ENCODE assay signal across 17 cellular contexts in the genomic region with DNA sequence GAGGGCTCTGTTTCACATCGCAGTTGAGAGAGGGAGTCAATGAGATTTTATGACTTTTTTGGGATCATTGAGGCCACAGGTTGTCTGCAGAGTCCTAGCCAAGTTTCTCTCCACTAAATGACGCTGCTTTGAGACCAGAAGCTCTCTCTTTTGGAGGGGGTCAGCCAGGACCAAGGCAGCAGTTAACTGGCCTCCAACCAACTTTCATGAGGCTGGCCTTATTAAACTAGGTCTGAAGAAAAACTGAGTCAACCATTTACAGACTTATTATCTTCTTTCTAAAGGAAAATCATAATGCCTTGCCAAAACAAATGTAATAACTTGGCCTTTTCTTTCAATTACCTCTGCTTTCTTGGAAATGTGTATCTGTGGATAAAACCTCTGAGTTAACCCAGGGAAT. TPM values are rescaled to one million over a fixed set of nuclear protein-coding genes. Genes with fewer than 3 reads are reported as not detected.
DNase-seq lines count a peak whose midpoint lies in the region; ATAC-seq and TF ChIP-seq lines count a peak whose summit lies in the region.
"Had no signal": no experiment of that assay in that cellular context is flagged by ENCODE, and none has a peak within 500 bp of the region (broad histone marks: within the 10 kb centered on the region; RNA-seq: fewer than 3 reads in every experiment).

No MANE protein-coding gene starts in this region.

- H3K4me2 ChIP-seq in osteoblast (ENCODE audit: insufficient read depth, low read length) = peak overlapping the region; percentile 4
- H3K4me2 ChIP-seq: BLaER1 treated with 17β-estradiol and CSF1 and Interleukin-3, amounts not matched to agents 10 nM and 100 nM had no signal

- no peaks in the 10 kb centered on the region for H3K36me3 Mint-ChIP-seq in effector memory CD8-positive, alpha-beta T cell (ENCODE audit: insufficient read depth)

- H3K4me3 Mint-ChIP-seq in effector memory CD8-positive, alpha-beta T cell = no peak overlapping the region
- H3K4me3 Mint-ChIP-seq: HFFc6 had no signal

- H3K27me3 ChIP-seq in osteoblast (ENCODE audit: insufficient read depth, low read length) (no peaks in the 10 kb centered on the region), aorta (ENCODE audit: control insufficient read depth in 1 of 2, insufficient read depth in 2 of 2, low read length in 1 of 2) (no peaks in the 10 kb centered on the region), vagina (no peaks in the 10 kb centered on the region)

- 5 to 10% methylated on average over 2 of the region's 2 CpGs for WGBS in aorta, 2 donors

- no peaks in the 10 kb centered on the region for H3K4me1 Mint-ChIP-seq in effector memory CD8-positive, alpha-beta T cell (ENCODE audit: low read depth in 2 of 2)

- intact Hi-C loops in Right ventricle myocardium inferior (cut with DNase I) (no loop called here), cardiac septum (cut with DNase I) (no loop called here), left cardiac atrium (cut with DNase I) (no loop called here), aorta (cut with DNase I) (loop anchor here in 1 of 2 donors (10.0 kb wide), 1 partner anchor 389 kb away; a partner anchor contains a TSS), vagina (cut with DNase I) (no loop called here)

- no peak overlapping the region for H3K27ac Mint-ChIP-seq in effector memory CD8-positive, alpha-beta T cell
- H3K27ac Mint-ChIP-seq: HFFc6 had no signal

- H3K27ac ChIP-seq in osteoblast (ENCODE audit: low read depth, low read length) (no peak overlapping the region), aorta (ENCODE audit: low read depth in 1 of 2, low read length in 2 of 2) (no peak overlapping the region), vagina (no peak overlapping the region)
- H3K27ac ChIP-seq: BLaER1 treated with 17β-estradiol and CSF1 and Interleukin-3, amounts not matched to agents 10 nM and 100 nM had no signal

- TF ChIP-seq POLR2A in vagina (IDR thresholded peaks at IDR 0.05) = no peak

- no peaks in the 10 kb centered on the region for H3K27me3 Mint-ChIP-seq in effector memory CD8-positive, alpha-beta T cell

- TF ChIP-seq CTCF in osteoblast (IDR thresholded peaks at IDR 0.05; ENCODE audit: extremely low read depth, low read depth, low read length) = no peak
- no peak for TF ChIP-seq CTCF in vagina (IDR thresholded peaks at IDR 0.05)

- DNase-seq in Right ventricle myocardium inferior (ENCODE audit: missing footprints) = no peak
- no peak for DNase-seq in cardiac septum (ENCODE audit: low spot score)
- no peak for DNase-seq in left cardiac atrium
- DNase-seq in osteoblast (ENCODE audit: insufficient read length, low spot score, missing footprints) = no peak
- no peak for DNase-seq in aorta
- no peak for DNase-seq in activated T-cell treated with anti-CD3 and anti-CD28 coated beads for 4 hours
- DNase-seq in vagina (ENCODE audit: extremely low spot score in 2 of 2) = no peak
- no peak for DNase-seq in effector memory CD8-positive, alpha-beta T cell
- DNase-seq: 8988T, DMS 273 treated with DMSO at 0.1 percent for 48 hours, HFFc6, Karpas-422, NCI-H1417, NCI-H1930, NCI-H2171, NCI-H82 had no signal

- H3K4me1 ChIP-seq in osteoblast (ENCODE audit: insufficient read depth, low read length) (peaks cover 31% of the 10 kb centered on the region), aorta (ENCODE audit: control insufficient read depth in 1 of 2, insufficient read depth in 2 of 2, low read length in 2 of 2) (peaks cover 0 to 6% of the 10 kb centered on the region in 2 donors), vagina (peaks cover 82% of the 10 kb centered on the region)
- H3K4me1 ChIP-seq: BLaER1 treated with 17β-estradiol and CSF1 and Interleukin-3, amounts not matched to agents 10 nM and 100 nM had no signal

- H3K9me3 ChIP-seq in osteoblast (ENCODE audit: low read depth, low read length) (no peaks in the 10 kb centered on the region), aorta (ENCODE audit: control insufficient read depth, low read length) (no peaks in the 10 kb centered on the region), vagina (no peaks in the 10 kb centered on the region)
- H3K9me3 ChIP-seq: BLaER1 treated with 17β-estradiol and CSF1 and Interleukin-3, amounts not matched to agents 10 nM and 100 nM had no signal

- peaks cover 73% of the 10 kb centered on the region for H3K79me2 ChIP-seq in osteoblast (ENCODE audit: insufficient read depth, low read length)

- peaks cover 21% of the 10 kb centered on the region for H4K20me1 ChIP-seq in osteoblast (ENCODE audit: insufficient read depth, low read length)
- H4K20me1 ChIP-seq: BLaER1 treated with 17β-estradiol and CSF1 and Interleukin-3, amounts not matched to agents 10 nM and 100 nM had no signal

- H3K36me3 ChIP-seq in osteoblast (ENCODE audit: insufficient read depth, low read length) (no peaks in the 10 kb centered on the region), aorta (ENCODE audit: control insufficient read depth in 1 of 2, insufficient read depth in 2 of 2, low read length in 1 of 2) (no peaks in the 10 kb centered on the region), vagina (no peaks in the 10 kb centered on the region)
- H3K36me3 ChIP-seq: BLaER1 treated with 17β-estradiol and CSF1 and Interleukin-3, amounts not matched to agents 10 nM and 100 nM had no signal

- no peak overlapping the region for H3K4me3 ChIP-seq in osteoblast (ENCODE audit: insufficient read depth, low read length)
- no peak overlapping the region for H3K4me3 ChIP-seq in aorta (ENCODE audit: low read length in 2 of 2)
- H3K4me3 ChIP-seq in vagina = no peak overlapping the region
- H3K4me3 ChIP-seq: BLaER1 treated with 17β-estradiol and CSF1 and Interleukin-3, amounts not matched to agents 10 nM and 100 nM had no signal

- ATAC-seq in Right ventricle myocardium inferior = peak; percentile 96
- ATAC-seq in left cardiac atrium = peak; percentile 77 to 86
- ATAC-seq in aorta (ENCODE audit: low FRiP score) = peak; percentile 31
- ATAC-seq in effector memory CD8-positive, alpha-beta T cell (replicated peaks) = no peak

- H3K9me3 Mint-ChIP-seq in effector memory CD8-positive, alpha-beta T cell = no peaks in the 10 kb centered on the region
- H3K9me3 Mint-ChIP-seq: HFFc6 had no signal

- H2AFZ ChIP-seq in osteoblast (ENCODE audit: low read length) = no peak overlapping the region

RNA-seq across cellular contexts. Expression of a gene that starts 8.6 kb away (rescaled TPM):
- total RNA-seq in Right ventricle myocardium inferior = 97.2 TPM
- total RNA-seq in cardiac septum = 78.0 TPM
- 10 to 100 TPM; 92.2 to 92.8 TPM for total RNA-seq in left cardiac atrium
- total RNA-seq in osteoblast = 54.3 and 65.1 TPM in 2 replicates
- total RNA-seq in aorta = 10 to 100 TPM; 47.3 to 81.5 TPM
- polyA plus RNA-seq in aorta = 10 to 100 TPM; 29.9 to 56.3 TPM
- total RNA-seq in vagina = 68.0 TPM
